ENCODE assay signal across 1 cellular context in the genomic region with DNA sequence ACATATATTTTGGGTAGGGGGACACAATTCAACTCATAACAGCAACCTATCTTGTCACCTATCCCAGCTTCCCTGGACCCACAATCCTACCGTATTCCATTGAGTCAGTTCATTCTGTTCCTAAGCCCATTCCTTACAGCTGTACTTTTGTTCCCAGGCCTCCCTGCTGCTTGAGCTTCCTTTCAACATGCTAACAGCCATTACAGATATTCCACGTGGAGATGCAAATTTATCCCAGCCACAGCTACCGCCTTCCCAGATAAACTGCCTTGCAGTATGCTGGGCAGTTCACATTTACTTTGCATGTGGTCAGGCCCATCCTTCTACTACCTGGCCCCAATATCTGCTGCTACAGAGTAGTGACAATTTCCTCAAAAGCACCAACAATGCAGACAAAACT.
TF ChIP-seq lines count a peak whose summit lies in the region.

No MANE protein-coding gene starts in this region.

TF ChIP-seq in H1, 55 proteins besides CTCF, POLR2A, EP300 and RAD21:
- TF ChIP-seq POLR2AphosphoS5 (IDR thresholded peaks at IDR 0.05; ENCODE audit: low read depth, low read length) (no peak), CHD2 (IDR thresholded peaks at IDR 0.05; ENCODE audit: low read length) (no peak), POU5F1 (IDR thresholded peaks at IDR 0.05; ENCODE audit: low read depth, low read length) (no peak), RFX5 (IDR thresholded peaks at IDR 0.05; ENCODE audit: borderline replicate concordance, low read depth, low read length) (no peak), FOSL1 (IDR thresholded peaks at IDR 0.05; ENCODE audit: insufficient read depth, low read depth, low read length) (no peak), EGR1 (IDR thresholded peaks at IDR 0.05; ENCODE audit: borderline replicate concordance, low read depth, low read length) (no peak), SAP30 (IDR thresholded peaks at IDR 0.05; ENCODE audit: insufficient read depth, insufficient replicate concordance, low read length) (no peak), SP2 (IDR thresholded peaks at IDR 0.05; ENCODE audit: low read length) (no peak), SP1 (IDR thresholded peaks at IDR 0.05; ENCODE audit: low read depth, low read length) (no peak), SIN3A (conservative IDR thresholded peaks at IDR 0.05 in 1 of 2, IDR thresholded peaks at IDR 0.05 in 1 of 2; ENCODE audit: low read depth in 1 of 2, low read length in 2 of 2) (no peak), BRCA1 (IDR thresholded peaks at IDR 0.05; ENCODE audit: low read depth, low read length) (no peak), TAF7 (optimal IDR thresholded peaks at IDR 0.05; ENCODE audit: borderline replicate concordance, low read depth, low read length) (no peak), RBBP5 (IDR thresholded peaks at IDR 0.05; ENCODE audit: borderline replicate concordance, low read depth, low read length) (no peak), HDAC2 (IDR thresholded peaks at IDR 0.05; ENCODE audit: borderline replicate concordance in 1 of 2, low read depth in 2 of 2, low read length in 2 of 2) (no peak), TBP (IDR thresholded peaks at IDR 0.05; ENCODE audit: low read depth, low read length) (no peak), TEAD4 (IDR thresholded peaks at IDR 0.05; ENCODE audit: low read depth, low read length) (no peak), EZH2 (IDR thresholded peaks at IDR 0.05; ENCODE audit: low read depth, low read length, severe bottlenecking) (no peak)
- TF ChIP-seq, protein P1, sequence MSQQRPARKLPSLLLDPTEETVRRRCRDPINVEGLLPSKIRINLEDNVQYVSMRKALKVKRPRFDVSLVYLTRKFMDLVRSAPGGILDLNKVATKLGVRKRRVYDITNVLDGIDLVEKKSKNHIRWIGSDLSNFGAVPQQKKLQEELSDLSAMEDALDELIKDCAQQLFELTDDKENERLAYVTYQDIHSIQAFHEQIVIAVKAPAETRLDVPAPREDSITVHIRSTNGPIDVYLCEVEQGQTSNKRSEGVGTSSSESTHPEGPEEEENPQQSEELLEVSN (IDR thresholded peaks at IDR 0.05): no peak
TF ChIP-seq in H1: peak in this region for 0.
